In the genomic region with DNA sequence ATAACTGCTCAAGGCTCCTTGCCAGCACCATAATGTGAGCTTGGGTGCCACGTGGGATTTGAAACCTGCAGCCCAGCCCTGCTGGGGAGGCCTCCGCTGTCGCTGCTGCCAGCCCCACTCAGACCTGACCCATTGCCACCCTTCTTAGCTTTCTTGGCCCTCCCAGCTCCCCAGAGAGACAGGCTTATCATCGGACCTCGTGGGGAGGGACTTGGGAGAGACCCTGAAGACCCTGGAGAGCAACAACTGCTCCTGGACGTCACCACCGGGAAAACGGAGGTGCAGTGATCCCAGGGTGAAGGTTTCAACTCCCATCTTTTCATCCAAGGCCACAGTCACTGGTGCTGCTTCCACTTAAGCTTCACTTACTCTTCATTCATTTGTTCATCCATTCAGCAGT, we compare ENCODE assay signal across 20 cellular contexts.
"Had no signal": no experiment of that assay in that cellular context is flagged by ENCODE, and none has a peak within 500 bp of the region (broad histone marks: within the 10 kb centered on the region; RNA-seq: fewer than 3 reads in every experiment).

No MANE protein-coding gene starts in this region.

- H3K27ac Mint-ChIP-seq: endodermal cell; stimulated activated naive B cell treated with anti-CD40 and anti-IgM and Interleukin-4, amounts not matched to agents 10 μg/mL and 1 μg/mL and 100 μg/mL, for 72 hours; stimulated activated naive CD8-positive, alpha-beta T cell treated with anti-CD3 and anti-CD28 coated beads, Interleukin-15, amount 100 ng/mL, for 72 hours had no signal

- H3K4me1 Mint-ChIP-seq: naive thymus-derived CD8-positive, alpha-beta T cell; stimulated activated naive B cell treated with anti-CD40 and anti-IgM and Interleukin-4, amounts not matched to agents 10 μg/mL and 1 μg/mL and 100 μg/mL, for 72 hours; stimulated activated naive CD8-positive, alpha-beta T cell treated with anti-CD3 and anti-CD28 coated beads, Interleukin-15, amount 100 ng/mL, for 72 hours had no signal

- H3K4me3 ChIP-seq: colonic mucosa, hepatocyte, mucosa of descending colon, ovary, right lobe of liver, thoracic aorta, transverse colon had no signal

- DNase-seq: colonic mucosa; effector CD4-positive, alpha-beta T cell; endodermal cell; erythroblast; foreskin melanocyte; left colon; mammary epithelial cell; mucosa of descending colon; naive thymus-derived CD8-positive, alpha-beta T cell; ovary; right lobe of liver; stimulated activated CD4-positive, alpha-beta T cell treated with anti-CD3 and anti-CD28 coated beads, Interleukin-15, amount 100 ng/mL, for 24 hours; stimulated activated CD4-positive, alpha-beta T cell treated with anti-CD3 and anti-CD28 coated beads, Interleukin-1b, Interleukin-23, amount 100 ng/mL, for 48 hours; stimulated activated CD4-positive, alpha-beta T cell treated with anti-CD3 and anti-CD28 coated beads, Interleukin-4, amount 100 ng/mL, for 24 hours; stimulated activated naive B cell treated with anti-CD40 and anti-IgM and Interleukin-4, amounts not matched to agents 10 μg/mL and 1 μg/mL and 100 μg/mL, for 72 hours; stimulated activated naive CD8-positive, alpha-beta T cell treated with anti-CD3 and anti-CD28 coated beads, Interleukin-15, amount 100 ng/mL, for 72 hours; substantia nigra; transverse colon had no signal

- H3K9me3 Mint-ChIP-seq: endodermal cell; naive thymus-derived CD8-positive, alpha-beta T cell; stimulated activated naive B cell treated with anti-CD40 and anti-IgM and Interleukin-4, amounts not matched to agents 10 μg/mL and 1 μg/mL and 100 μg/mL, for 72 hours; stimulated activated naive CD8-positive, alpha-beta T cell treated with anti-CD3 and anti-CD28 coated beads, Interleukin-15, amount 100 ng/mL, for 72 hours had no signal

- H3K27me3 ChIP-seq: colonic mucosa, ovary, right lobe of liver had no signal

- ATAC-seq: left colon; mucosa of descending colon; naive thymus-derived CD8-positive, alpha-beta T cell; right lobe of liver; stimulated activated naive B cell treated with anti-CD40 and anti-IgM and Interleukin-4, amounts not matched to agents 10 μg/mL and 1 μg/mL and 100 μg/mL, for 72 hours; stimulated activated naive CD8-positive, alpha-beta T cell treated with anti-CD3 and anti-CD28 coated beads, Interleukin-15, amount 100 ng/mL, for 72 hours had no signal

- H3K9me3 ChIP-seq: colonic mucosa, mucosa of descending colon, ovary, right lobe of liver, thoracic aorta, transverse colon had no signal

- H3K4me1 ChIP-seq: colonic mucosa, right lobe of liver, transverse colon had no signal

- H3K27ac ChIP-seq: colonic mucosa, hepatocyte, ovary, right lobe of liver, thoracic aorta, transverse colon had no signal

- H3K36me3 Mint-ChIP-seq: naive thymus-derived CD8-positive, alpha-beta T cell; stimulated activated naive B cell treated with anti-CD40 and anti-IgM and Interleukin-4, amounts not matched to agents 10 μg/mL and 1 μg/mL and 100 μg/mL, for 72 hours had no signal

- H3K4me3 Mint-ChIP-seq: endodermal cell; naive thymus-derived CD8-positive, alpha-beta T cell; stimulated activated naive B cell treated with anti-CD40 and anti-IgM and Interleukin-4, amounts not matched to agents 10 μg/mL and 1 μg/mL and 100 μg/mL, for 72 hours; stimulated activated naive CD8-positive, alpha-beta T cell treated with anti-CD3 and anti-CD28 coated beads, Interleukin-15, amount 100 ng/mL, for 72 hours had no signal

- H3K36me3 ChIP-seq: colonic mucosa, ovary, right lobe of liver, thoracic aorta, transverse colon had no signal
